In genomic region chr17:7704601-7705268, GRCh38 we compare ENCODE assay signal across 9 cellular contexts. TPM values are rescaled to one million over a fixed set of nuclear protein-coding genes. Genes with fewer than 3 reads are reported as not detected.
DNase-seq lines count a peak whose midpoint lies in the region; ATAC-seq, FAIRE-seq and TF ChIP-seq lines count a peak whose summit lies in the region.
"Had no signal": no experiment of that assay in that cellular context is flagged by ENCODE, and none has a peak within 500 bp of the region (broad histone marks: within the 10 kb centered on the region; RNA-seq: fewer than 3 reads in every experiment).

A gene with protein sequence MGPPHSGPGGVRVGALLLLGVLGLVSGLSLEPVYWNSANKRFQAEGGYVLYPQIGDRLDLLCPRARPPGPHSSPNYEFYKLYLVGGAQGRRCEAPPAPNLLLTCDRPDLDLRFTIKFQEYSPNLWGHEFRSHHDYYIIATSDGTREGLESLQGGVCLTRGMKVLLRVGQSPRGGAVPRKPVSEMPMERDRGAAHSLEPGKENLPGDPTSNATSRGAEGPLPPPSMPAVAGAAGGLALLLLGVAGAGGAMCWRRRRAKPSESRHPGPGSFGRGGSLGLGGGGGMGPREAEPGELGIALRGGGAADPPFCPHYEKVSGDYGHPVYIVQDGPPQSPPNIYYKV (plus strand): TSS chr17:7705202. CDS start chr17:7705599, 397 bp downstream.

- H3K27ac Mint-ChIP-seq in CD4-positive, alpha-beta memory T cell, result peak within 1 kb of the TSS in 2 of 7 donors; percentile 15 to 30
- peak within 1 kb of the TSS; percentile 77 for H3K27ac Mint-ChIP-seq in astrocyte (ENCODE audit: unreplicated experiment)
- no peak within 1 kb of the TSS for H3K27ac Mint-ChIP-seq in stimulated activated memory B cell treated with anti-CD40 and anti-IgM and Interleukin-4, amounts not matched to agents 10 μg/mL and 1 μg/mL and 100 μg/mL, for 72 hours

- H3K36me3 ChIP-seq in CD4-positive, alpha-beta memory T cell (ENCODE audit: insufficient read depth, low read length), result peaks cover 3% of the 10 kb centered on the region
- H3K36me3 ChIP-seq in astrocyte (ENCODE audit: insufficient read depth, low read length), result no peaks in the 10 kb centered on the region

- peaks cover 6 to 22% (median 15%) of the 10 kb centered on the region in 4 donors for H3K4me1 Mint-ChIP-seq in CD4-positive, alpha-beta memory T cell
- peaks cover 11% of the 10 kb centered on the region for H3K4me1 Mint-ChIP-seq in astrocyte (ENCODE audit: low read depth, unreplicated experiment)
- H3K4me1 Mint-ChIP-seq in stimulated activated memory B cell treated with anti-CD40 and anti-IgM and Interleukin-4, amounts not matched to agents 10 μg/mL and 1 μg/mL and 100 μg/mL, for 72 hours, result peaks cover 25% of the 10 kb centered on the region

- H3K9me3 ChIP-seq in CD4-positive, alpha-beta memory T cell (ENCODE audit: control insufficient read depth in 1 of 2, low read length in 2 of 2), result no peaks in the 10 kb centered on the region
- H3K9me3 ChIP-seq in astrocyte (ENCODE audit: insufficient read depth, low read depth, low read length) (no peaks in the 10 kb centered on the region), iPS-18c (ENCODE audit: control insufficient read depth, insufficient read depth, low read length) (no peaks in the 10 kb centered on the region)

- H3K27ac ChIP-seq in CD4-positive, alpha-beta memory T cell (ENCODE audit: low read depth, low read length), result no peak within 1 kb of the TSS
- H3K27ac ChIP-seq in astrocyte (ENCODE audit: low read depth, low read length), result no peak within 1 kb of the TSS

- TF ChIP-seq CTCF in LNCaP clone FGC (IDR thresholded peaks at IDR 0.05; ENCODE audit: control insufficient read depth, extremely low read depth, insufficient read depth) (no peak), astrocyte (IDR thresholded peaks at IDR 0.05; ENCODE audit: insufficient read depth, low read depth, low read length) (no peak)

- intact Hi-C loops in CD4-positive, alpha-beta memory T cell (cut with micrococcal nuclease), result no loop called here

- peaks cover 30% of the 10 kb centered on the region for H3K27me3 ChIP-seq in CD4-positive, alpha-beta memory T cell (ENCODE audit: insufficient read depth, low read length)
- H3K27me3 ChIP-seq in astrocyte (ENCODE audit: insufficient read depth, low read length), result peaks cover 25% of the 10 kb centered on the region

- DNase-seq in CD4-positive, alpha-beta memory T cell, result no peak
- DNase-seq in LNCaP clone FGC (ENCODE audit: low read depth) (no peak), astrocyte (ENCODE audit: low read depth) (peak; percentile 32), OCI-M2 (lab: John Stamatoyannopoulos, UW; ENCODE audit: unreplicated experiment) (no peak)
- no peak for DNase-seq in effector CD8-positive, alpha-beta T cell (lab: John Stamatoyannopoulos, UW)

- H3K27me3 Mint-ChIP-seq in CD4-positive, alpha-beta memory T cell, result peaks cover 38 to 53% of the 10 kb centered on the region in 2 donors
- H3K27me3 Mint-ChIP-seq in astrocyte (ENCODE audit: low read depth, unreplicated experiment), result peaks cover 12% of the 10 kb centered on the region
- H3K27me3 Mint-ChIP-seq in stimulated activated memory B cell treated with anti-CD40 and anti-IgM and Interleukin-4, amounts not matched to agents 10 μg/mL and 1 μg/mL and 100 μg/mL, for 72 hours, result peaks cover 87% of the 10 kb centered on the region

- H3K79me2 ChIP-seq in astrocyte (ENCODE audit: insufficient read depth, low read length), result no peaks in the 10 kb centered on the region

- H2AFZ ChIP-seq in astrocyte (ENCODE audit: low read depth, low read length), result peak within 1 kb of the TSS; percentile 26

- no peak for FAIRE-seq in astrocyte (lab: Jason Lieb, UNC)

- peak within 1 kb of the TSS; percentile 23 for H3K9ac ChIP-seq in astrocyte (ENCODE audit: low read length)

- POLR2A ChIA-PET in CD4-positive, alpha-beta memory T cell (lab: Charles Lee; ENCODE audit: partially characterized antibody), result no interaction called here

- peaks cover 19 to 30% of the 10 kb centered on the region in 2 donors for H3K36me3 Mint-ChIP-seq in CD4-positive, alpha-beta memory T cell
- peaks cover 3% of the 10 kb centered on the region for H3K36me3 Mint-ChIP-seq in astrocyte (ENCODE audit: low read depth, unreplicated experiment)
- peaks cover 40% of the 10 kb centered on the region for H3K36me3 Mint-ChIP-seq in stimulated activated memory B cell treated with anti-CD40 and anti-IgM and Interleukin-4, amounts not matched to agents 10 μg/mL and 1 μg/mL and 100 μg/mL, for 72 hours

- H3K4me3 Mint-ChIP-seq in CD4-positive, alpha-beta memory T cell, result peak within 1 kb of the TSS; percentile 60 to 91 (median 71)
- H3K4me3 Mint-ChIP-seq in astrocyte (ENCODE audit: unreplicated experiment), result peak within 1 kb of the TSS; percentile 86
- H3K4me3 Mint-ChIP-seq in stimulated activated memory B cell treated with anti-CD40 and anti-IgM and Interleukin-4, amounts not matched to agents 10 μg/mL and 1 μg/mL and 100 μg/mL, for 72 hours, result peak within 1 kb of the TSS; percentile 65

- peaks cover 9% of the 10 kb centered on the region for H3K4me1 ChIP-seq in CD4-positive, alpha-beta memory T cell (ENCODE audit: insufficient read depth, low read length)
- H3K4me1 ChIP-seq in astrocyte (ENCODE audit: insufficient read depth, low read length), result peaks cover 12% of the 10 kb centered on the region

- H3K4me3 ChIP-seq in CD4-positive, alpha-beta memory T cell (ENCODE audit: low read length in 2 of 2), result no peak within 1 kb of the TSS
- peak within 1 kb of the TSS; percentile 44 for H3K4me3 ChIP-seq in LNCaP clone FGC (ENCODE audit: low read depth, low read length)
- peak within 1 kb of the TSS; percentile 47 for H3K4me3 ChIP-seq in astrocyte (ENCODE audit: insufficient read depth, low read depth, low read length)
- peak within 1 kb of the TSS; percentile 77 for H3K4me3 ChIP-seq in iPS-18c (ENCODE audit: insufficient read depth, low read depth, low read length)

- CTCF ChIA-PET in CD4-positive, alpha-beta memory T cell (lab: Charles Lee; ENCODE audit: partially characterized antibody), result no interaction called here

- no peaks in the 10 kb centered on the region for H3K9me3 Mint-ChIP-seq in CD4-positive, alpha-beta memory T cell
- peaks cover 2% of the 10 kb centered on the region for H3K9me3 Mint-ChIP-seq in astrocyte (ENCODE audit: unreplicated experiment)
- no peaks in the 10 kb centered on the region for H3K9me3 Mint-ChIP-seq in stimulated activated memory B cell treated with anti-CD40 and anti-IgM and Interleukin-4, amounts not matched to agents 10 μg/mL and 1 μg/mL and 100 μg/mL, for 72 hours

- ATAC-seq in stimulated activated memory B cell treated with anti-CD40 and anti-IgM and Interleukin-4, amounts not matched to agents 10 μg/mL and 1 μg/mL and 100 μg/mL, for 72 hours, result peak; percentile 5
- no peak for ATAC-seq in GM19452 (IDR thresholded peaks at IDR 0.05; ENCODE audit: unreplicated experiment)

- H4K20me1 ChIP-seq in astrocyte (ENCODE audit: insufficient read depth, low read length), result peaks cover 4% of the 10 kb centered on the region

- H3K4me2 ChIP-seq in astrocyte (ENCODE audit: low read length), result peak within 1 kb of the TSS; percentile 86

RNA-seq across cellular contexts. Expression of the gene that starts here (rescaled TPM):
- under 1 TPM; 0.09 to 0.11 TPM for total RNA-seq in CD4-positive, alpha-beta memory T cell
- not detected for polyA plus RNA-seq in CD4-positive, alpha-beta memory T cell
- total RNA-seq in astrocyte, result 7.0 and 7.6 TPM in 2 replicates
- total RNA-seq: mononuclear cell had no signal

Comparison
In these comparisons a context has a peak if more than half of its experiments do, and no peak if none do; other contexts are left out.
1. H3K4me3 ChIP-seq: peak in LNCaP clone FGC (single experiment), astrocyte (single experiment) and iPS-18c (single experiment); none in CD4-positive, alpha-beta memory T cell (0 of 2).
2. Peak in every context shown above with its lines, with median percentiles within 50 percentile points of each other: H3K4me3 Mint-ChIP-seq.